16 cellular contexts compared by ENCODE assay signal in the genomic region with DNA sequence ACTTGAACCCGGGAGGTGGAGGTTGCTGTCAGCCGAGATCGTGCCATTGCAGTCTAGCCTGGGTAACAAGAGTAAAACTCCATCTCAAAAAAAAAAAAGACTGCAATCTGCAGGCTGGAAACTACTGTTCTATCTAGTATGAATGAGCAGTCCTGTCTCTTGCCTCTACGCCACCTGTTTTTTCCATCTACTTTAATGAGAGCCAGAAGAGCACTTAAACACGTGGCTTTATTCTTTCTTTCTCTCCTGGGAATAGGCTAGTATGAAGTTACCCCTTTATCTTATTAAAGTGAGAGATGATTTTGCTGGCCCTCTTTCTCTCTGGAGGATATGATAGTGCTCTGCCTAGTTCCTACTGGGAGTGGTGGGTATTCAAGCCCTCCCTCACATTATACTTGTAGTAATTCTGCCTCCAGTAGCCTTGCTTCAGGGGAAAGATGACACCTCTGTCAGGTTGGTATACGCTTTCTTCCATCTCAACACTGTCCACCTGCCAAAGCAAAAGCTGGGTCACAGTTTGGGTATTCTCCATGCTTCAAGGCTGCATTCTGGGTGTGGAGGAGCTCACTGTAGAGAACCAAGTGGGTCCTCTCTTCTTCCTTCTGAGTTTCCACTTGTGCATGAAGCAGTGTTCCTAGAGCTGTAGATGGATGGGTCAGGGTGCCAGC. TPM values are rescaled to one million over a fixed set of nuclear protein-coding genes. Genes with fewer than 3 reads are reported as not detected.
DNase-seq lines count a peak whose midpoint lies in the region; ATAC-seq, FAIRE-seq and TF ChIP-seq lines count a peak whose summit lies in the region.
"Had no signal": no experiment of that assay in that cellular context is flagged by ENCODE, and none has a peak within 500 bp of the region (broad histone marks: within the 10 kb centered on the region; RNA-seq: fewer than 3 reads in every experiment).

No MANE protein-coding gene starts in this region.

- intact Hi-C loops in activated CD8-positive, alpha-beta T cell treated with anti-CD3 and anti-CD28 coated beads for 36 hours (cut with micrococcal nuclease): no loop called here

- H4K5ac ChIP-seq in H1 (ENCODE audit: insufficient read length, low read depth, low read length): no peak overlapping the region

- no peaks in the 10 kb centered on the region for H3K36me3 Mint-ChIP-seq in activated CD8-positive, alpha-beta T cell treated with anti-CD3 and anti-CD28 coated beads, Interleukin-2, amount 10 ng/mL, durations not matched to agents 7 days and 5 days (ENCODE audit: low read depth)
- no peaks in the 10 kb centered on the region for H3K36me3 Mint-ChIP-seq in activated CD8-positive, alpha-beta T cell treated with anti-CD3 and anti-CD28 coated beads for 36 hours (ENCODE audit: low read depth)

- no peaks in the 10 kb centered on the region for H3K27me3 Mint-ChIP-seq in activated CD8-positive, alpha-beta T cell treated with anti-CD3 and anti-CD28 coated beads, Interleukin-2, amount 10 ng/mL, durations not matched to agents 7 days and 5 days (ENCODE audit: low read depth)
- H3K27me3 Mint-ChIP-seq in activated CD8-positive, alpha-beta T cell treated with anti-CD3 and anti-CD28 coated beads for 36 hours: no peaks in the 10 kb centered on the region

- peaks cover 6 to 19% (median 13%) of the 10 kb centered on the region in 4 experiments; a peak in 6 of 7 replicates for H3K4me1 ChIP-seq in H1 (replicated peaks in 1 of 4; ENCODE audit: control insufficient read depth in 3 of 4, insufficient read depth in 4 of 4, low read length in 3 of 4)
- peaks cover 22% of the 10 kb centered on the region for H3K4me1 ChIP-seq in smooth muscle cell (ENCODE audit: low read depth)

- no peak overlapping the region for H4K91ac ChIP-seq in H1 (replicated peaks; ENCODE audit: insufficient read length, low read length)

- peak overlapping the region; percentile 83 for H3K27ac Mint-ChIP-seq in activated CD8-positive, alpha-beta T cell treated with anti-CD3 and anti-CD28 coated beads, Interleukin-2, amount 10 ng/mL, durations not matched to agents 7 days and 5 days
- no peak overlapping the region for H3K27ac Mint-ChIP-seq in activated CD8-positive, alpha-beta T cell treated with anti-CD3 and anti-CD28 coated beads for 36 hours

- WGBS in H1 (ENCODE audit: extremely low coverage in 1 of 2, insufficient coverage in 1 of 2, insufficient read length in 1 of 2, insufficient replicate concordance in 2 of 2, low coverage in 1 of 2, low lambda C conversion rate in 2 of 2, missing lambda C conversion rate in 1 of 2), 2 experiments: 91% methylated on average over 6 of the region's 6 CpGs; no CpG with 5 or more reads in 1 of the 2 experiments
- 93% methylated on average over 6 of the region's 6 CpGs for WGBS in smooth muscle cell (ENCODE audit: low lambda C conversion rate)

- no peak overlapping the region for H2BK15ac ChIP-seq in H1 (ENCODE audit: low read length)

- no peaks in the 10 kb centered on the region for H3K9me3 Mint-ChIP-seq in activated CD8-positive, alpha-beta T cell treated with anti-CD3 and anti-CD28 coated beads, Interleukin-2, amount 10 ng/mL, durations not matched to agents 7 days and 5 days (ENCODE audit: insufficient read depth)
- no peaks in the 10 kb centered on the region for H3K9me3 Mint-ChIP-seq in activated CD8-positive, alpha-beta T cell treated with anti-CD3 and anti-CD28 coated beads for 36 hours

- H4K20me1 ChIP-seq in H1 (replicated peaks in 1 of 2; ENCODE audit: control insufficient read depth in 1 of 2, insufficient read depth in 2 of 2, low read length in 2 of 2) (no peaks in the 10 kb centered on the region), smooth muscle cell (ENCODE audit: low read depth) (peaks cover 90% of the 10 kb centered on the region)

- CTCF ChIA-PET in activated CD8-positive, alpha-beta T cell treated with anti-CD3 and anti-CD28 coated beads, Interleukin-2, amount 10 ng/mL, durations not matched to agents 7 days and 5 days (lab: Charles Lee): interaction anchor here (1.3 to 10.6 kb wide), 6 partner anchors 9 to 145 kb away, joined by 3 to 82 read pairs (median 16); partner anchors contain the start of gene MAPKBP1
- CTCF ChIA-PET in activated CD8-positive, alpha-beta T cell treated with anti-CD3 and anti-CD28 coated beads for 36 hours (lab: Charles Lee): interaction anchor here (0.9 to 7.8 kb wide), 5 partner anchors 11 to 20 kb away, joined by 3 to 44 read pairs (median 4); partner anchors contain the start of gene MAPKBP1
- CTCF ChIA-PET in H1 (lab: Charles Lee; ENCODE audit: partially characterized antibody): interaction anchor here (0.7 to 6.1 kb wide), 6 partner anchors 14 to 26 kb away, joined by 3 to 60 read pairs (median 7); partner anchors contain the start of gene MAPKBP1

- no peak overlapping the region for H2AK5ac ChIP-seq in H1 (ENCODE audit: low read depth, low read length)

- H3K27me3 ChIP-seq in H1 (replicated peaks in 1 of 4; ENCODE audit: control insufficient read depth in 3 of 4, extremely low read depth in 1 of 4, insufficient read depth in 3 of 4, low read length in 3 of 4) (no peaks in the 10 kb centered on the region), smooth muscle cell (ENCODE audit: low read depth) (no peaks in the 10 kb centered on the region)
- H3K27me3 ChIP-seq: dorsolateral prefrontal cortex, foreskin keratinocyte had no signal

- H4K8ac ChIP-seq in H1 (ENCODE audit: extremely low read depth, insufficient read depth, low read length): no peak overlapping the region

- no peak for TF ChIP-seq CTCF in activated CD8-positive, alpha-beta T cell treated with anti-CD3 and anti-CD28 coated beads for 36 hours (IDR thresholded peaks at IDR 0.05)
- TF ChIP-seq CTCF in H1 (IDR thresholded peaks at IDR 0.05; ENCODE audit: control extremely low read depth in 1 of 3, insufficient read depth in 1 of 3, low read depth in 1 of 3, low read length in 3 of 3) (no peak), smooth muscle cell (IDR thresholded peaks at IDR 0.05; ENCODE audit: borderline replicate concordance, insufficient read depth, poor library complexity, severe bottlenecking) (no peak)

- no peak for DNase-seq in activated CD8-positive, alpha-beta T cell treated with anti-CD3 and anti-CD28 coated beads, Interleukin-2, amount 10 ng/mL, durations not matched to agents 7 days and 5 days
- no peak for DNase-seq in activated CD8-positive, alpha-beta T cell treated with anti-CD3 and anti-CD28 coated beads for 36 hours
- peak; percentile 94 for DNase-seq in NCI-H2171 treated with DMSO at 0.1 percent for 48 hours (lab: John Stamatoyannopoulos, UW)
- DNase-seq in H1 (ENCODE audit: low read depth in 1 of 2, low spot score in 2 of 2): no peak
- DNase-seq in smooth muscle cell (lab: John Stamatoyannopoulos, UW; ENCODE audit: unreplicated experiment): no peak
- no peak for DNase-seq in urothelium cell line (ENCODE audit: low spot score)
- DNase-seq: dorsolateral prefrontal cortex, foreskin keratinocyte, NCI-H1048, small intestine, T-helper 9 cell had no signal

- FAIRE-seq in H1 (lab: Jason Lieb, UNC) (no peak), urothelium cell line (lab: Jason Lieb, UNC) (no peak)
- FAIRE-seq: GM12892, GM19239, H54, small intestine had no signal

- TF ChIP-seq EP300 in H1 (IDR thresholded peaks at IDR 0.05; ENCODE audit: borderline replicate concordance in 1 of 2, low read depth in 2 of 2, low read length in 2 of 2): no peak

- H2AFZ ChIP-seq in H1 (ENCODE audit: low read length) (no peak overlapping the region), smooth muscle cell (ENCODE audit: low read depth) (no peak overlapping the region)

- no peak for TF ChIP-seq RAD21 in H1 (IDR thresholded peaks at IDR 0.05 in 1 of 2, conservative IDR thresholded peaks at IDR 0.05 in 1 of 2; ENCODE audit: low read depth in 2 of 2, low read length in 2 of 2)

- H3K4ac ChIP-seq in H1 (replicated peaks; ENCODE audit: insufficient read length, low read depth, low read length): no peak overlapping the region

- H3K36me3 ChIP-seq in H1 (ENCODE audit: control insufficient read depth in 2 of 4, insufficient read depth in 4 of 4, low read length in 3 of 4): no peaks in the 10 kb centered on the region
- H3K36me3 ChIP-seq in smooth muscle cell (ENCODE audit: low read depth): no peaks in the 10 kb centered on the region

- no peaks in the 10 kb centered on the region for H3K23me2 ChIP-seq in H1 (ENCODE audit: low read depth, low read length)

- no peak for ATAC-seq in activated CD8-positive, alpha-beta T cell treated with anti-CD3 and anti-CD28 coated beads, Interleukin-2, amount 10 ng/mL, durations not matched to agents 7 days and 5 days
- ATAC-seq in activated CD8-positive, alpha-beta T cell treated with anti-CD3 and anti-CD28 coated beads for 36 hours: no peak
- no peak for ATAC-seq in GM21737 (IDR thresholded peaks at IDR 0.05; ENCODE audit: unreplicated experiment)

- peak overlapping the region; percentile 27; the same call in 1 of the 2 replicates for H2BK12ac ChIP-seq in H1 (ENCODE audit: low read depth, low read length)

- H3K4me1 Mint-ChIP-seq in activated CD8-positive, alpha-beta T cell treated with anti-CD3 and anti-CD28 coated beads, Interleukin-2, amount 10 ng/mL, durations not matched to agents 7 days and 5 days (ENCODE audit: low read depth): peaks cover 64% of the 10 kb centered on the region
- H3K4me1 Mint-ChIP-seq in activated CD8-positive, alpha-beta T cell treated with anti-CD3 and anti-CD28 coated beads for 36 hours (ENCODE audit: low read depth): peaks cover 46% of the 10 kb centered on the region

- H3K9me3 ChIP-seq in H1 (ENCODE audit: insufficient read depth in 2 of 2, low read depth in 1 of 2, low read length in 1 of 2): no peaks in the 10 kb centered on the region
- no peaks in the 10 kb centered on the region for H3K9me3 ChIP-seq in smooth muscle cell (replicated peaks; ENCODE audit: low read depth)

- H3F3A ChIP-seq in smooth muscle cell (ENCODE audit: low read depth): no peaks in the 10 kb centered on the region

- H3K4me3 ChIP-seq in H1 (ENCODE audit: extremely low read depth in 1 of 4, insufficient read depth in 2 of 4, low read depth in 3 of 4, low read length in 4 of 4): no peak overlapping the region
- no peak overlapping the region for H3K4me3 ChIP-seq in skin epidermis
- no peak overlapping the region for H3K4me3 ChIP-seq in smooth muscle cell
- H3K4me3 ChIP-seq: dorsolateral prefrontal cortex had no signal

- no peak overlapping the region for H3K4me2 ChIP-seq in H1 (ENCODE audit: insufficient read depth in 1 of 2, low read depth in 2 of 2, low read length in 2 of 2)
- H3K4me2 ChIP-seq in smooth muscle cell: no peak overlapping the region

- no peaks in the 10 kb centered on the region for H3K79me1 ChIP-seq in H1 (ENCODE audit: low read depth, low read length)

- H3K23ac ChIP-seq in H1 (ENCODE audit: insufficient read length): no peak overlapping the region

- H3K27ac ChIP-seq in H1 (ENCODE audit: low read depth, low read length): no peak overlapping the region
- peak overlapping the region in 11 of 21 experiments; percentile 23 to 75 (median 52) for H3K27ac ChIP-seq in skin epidermis
- no peak overlapping the region for H3K27ac ChIP-seq in smooth muscle cell (ENCODE audit: low read depth)

- H3K18ac ChIP-seq in H1 (ENCODE audit: extremely low read depth, low read length): no peak overlapping the region

- H2BK120ac ChIP-seq in H1 (replicated peaks; ENCODE audit: low read depth, low read length): no peak overlapping the region

- H3K9ac ChIP-seq in H1 (replicated peaks in 1 of 4; ENCODE audit: extremely low read depth in 1 of 4, low read depth in 3 of 4, low read length in 3 of 4) (no peak overlapping the region), smooth muscle cell (ENCODE audit: low read depth) (no peak overlapping the region)

- no peak overlapping the region for H3K4me3 Mint-ChIP-seq in activated CD8-positive, alpha-beta T cell treated with anti-CD3 and anti-CD28 coated beads, Interleukin-2, amount 10 ng/mL, durations not matched to agents 7 days and 5 days
- no peak overlapping the region for H3K4me3 Mint-ChIP-seq in activated CD8-positive, alpha-beta T cell treated with anti-CD3 and anti-CD28 coated beads for 36 hours

- no peak for TF ChIP-seq POLR2A in H1 (IDR thresholded peaks at IDR 0.05; ENCODE audit: control extremely low read depth in 1 of 2, low read depth in 2 of 2, low read length in 2 of 2)

- no peak overlapping the region for H3K14ac ChIP-seq in H1 (ENCODE audit: insufficient read length)

- no peak overlapping the region for H3K56ac ChIP-seq in H1 (replicated peaks; ENCODE audit: insufficient read length, low read depth, low read length)

- H2BK20ac ChIP-seq in H1 (ENCODE audit: low read length): no peak overlapping the region

- H3K79me2 ChIP-seq in H1 (ENCODE audit: control insufficient read depth in 1 of 2, insufficient read depth in 2 of 2, low read length in 2 of 2) (no peaks in the 10 kb centered on the region; a peak in 1 of 4 replicates), smooth muscle cell (ENCODE audit: low read depth) (peaks cover 11% of the 10 kb centered on the region)

- H2BK5ac ChIP-seq in H1 (ENCODE audit: low read depth, low read length): no peak overlapping the region

- POLR2A ChIA-PET in activated CD8-positive, alpha-beta T cell treated with anti-CD3 and anti-CD28 coated beads, Interleukin-2, amount 10 ng/mL, durations not matched to agents 7 days and 5 days (lab: Charles Lee): no interaction called here
- POLR2A ChIA-PET in activated CD8-positive, alpha-beta T cell treated with anti-CD3 and anti-CD28 coated beads for 36 hours (lab: Charles Lee): interaction anchor here (1.1 to 1.7 kb wide), 2 partner anchors 13 to 17 kb away, joined by 6 read pairs; partner anchors contain the start of gene MAPKBP1
- POLR2A ChIA-PET in H1 (lab: Charles Lee; ENCODE audit: partially characterized antibody): interaction anchor here (0.8 to 5.1 kb wide), 2 partner anchors 11 to 18 kb away, joined by 3 to 24 read pairs; partner anchors contain the start of gene MAPKBP1

RNA-seq across cellular contexts. Expression of gene MAPKBP1, which starts 17.8 kb away (rescaled TPM):
- total RNA-seq in activated CD8-positive, alpha-beta T cell treated with anti-CD3 and anti-CD28 coated beads, Interleukin-2, amount 10 ng/mL, durations not matched to agents 7 days and 5 days: 10 to 100 TPM; 30.4 to 30.9 TPM
- 10 to 100 TPM; 16.6 to 17.2 TPM for total RNA-seq in activated CD8-positive, alpha-beta T cell treated with anti-CD3 and anti-CD28 coated beads for 36 hours
- total RNA-seq in H1 (2021; fragmentation: NEBNext Ultra II Directional; extraction: Animal tissue kit (Norgen Biotek cat#: 25700)): 10.9 and 11.3 TPM in 2 replicates
- polyA plus RNA-seq in H1 (2011; rRNA removed) (4.3 and 4.5 TPM in 2 replicates), smooth muscle cell (6.6 and 9.3 TPM in 2 replicates)
- 4.2 TPM for polyA plus RNA-seq in H1 (2011; cell fraction: cytosol; rRNA removed)
- 28.6 TPM for polyA plus RNA-seq in H1 (2011; cell fraction: nucleus; rRNA removed)
- 9.8 to 11.6 TPM (median 10.2 TPM) in 4 replicates for polyA plus RNA-seq in H1 (2012, experiment 1 of 2)
- polyA plus RNA-seq in H1 (2012, experiment 2 of 2): 5.2 TPM
- polyA plus RNA-seq in H1 (2013, experiment 1 of 2): 3.7 TPM
- polyA plus RNA-seq in H1 (2013, experiment 2 of 2): 3.4 TPM
- polyA minus RNA-seq in H1 (2011; rRNA and poly(A)+ RNA removed): 12.4 and 24.5 TPM in 2 replicates
- polyA minus RNA-seq in H1 (2011; cell fraction: cytosol; rRNA and poly(A)+ RNA removed): 6.2 TPM
- 36.4 TPM for polyA minus RNA-seq in H1 (2011; cell fraction: nucleus; rRNA and poly(A)+ RNA removed)
- total RNA-seq in smooth muscle cell: 9.0 and 10.7 TPM in 2 replicates

RNA-seq across cellular contexts. Expression of gene JMJD7, which starts 35.8 kb away (rescaled TPM):
- total RNA-seq in activated CD8-positive, alpha-beta T cell treated with anti-CD3 and anti-CD28 coated beads, Interleukin-2, amount 10 ng/mL, durations not matched to agents 7 days and 5 days: 10 to 100 TPM; 19.5 to 22.8 TPM
- 10 to 100 TPM in 1 of 2 experiments, 1 to 10 TPM in 1; 8.2 to 13.2 TPM for total RNA-seq in activated CD8-positive, alpha-beta T cell treated with anti-CD3 and anti-CD28 coated beads for 36 hours
- 14.7 and 15.0 TPM in 2 replicates for total RNA-seq in H1 (2021; fragmentation: NEBNext Ultra II Directional; extraction: Animal tissue kit (Norgen Biotek cat#: 25700))
- polyA plus RNA-seq in H1 (2011; rRNA removed) (20.0 and 21.2 TPM in 2 replicates), smooth muscle cell (3.3 and 7.8 TPM in 2 replicates)
- 17.1 TPM for polyA plus RNA-seq in H1 (2011; cell fraction: cytosol; rRNA removed)
- 28.8 TPM for polyA plus RNA-seq in H1 (2011; cell fraction: nucleus; rRNA removed)
- polyA plus RNA-seq in H1 (2012, experiment 1 of 2): 11.7 to 16.4 TPM (median 15.2 TPM) in 4 replicates
- polyA plus RNA-seq in H1 (2012, experiment 2 of 2): 15.2 TPM
- polyA plus RNA-seq in H1 (2013, experiment 1 of 2): 7.5 TPM
- polyA plus RNA-seq in H1 (2013, experiment 2 of 2): 8.5 TPM
- 4.8 and 5.2 TPM in 2 replicates for polyA minus RNA-seq in H1 (2011; rRNA and poly(A)+ RNA removed)
- 10.6 TPM for polyA minus RNA-seq in H1 (2011; cell fraction: cytosol; rRNA and poly(A)+ RNA removed)
- polyA minus RNA-seq in H1 (2011; cell fraction: nucleus; rRNA and poly(A)+ RNA removed): 6.7 TPM
- 5.0 TPM in 1 of 2 replicates, not detected in the other for total RNA-seq in smooth muscle cell

RNA-seq across cellular contexts. Expression of gene PLA2G4B, which starts 46.5 kb away (rescaled TPM):
- 10 to 100 TPM in 1 of 2 experiments, 1 to 10 TPM in 1; 8.9 to 13.1 TPM for total RNA-seq in activated CD8-positive, alpha-beta T cell treated with anti-CD3 and anti-CD28 coated beads, Interleukin-2, amount 10 ng/mL, durations not matched to agents 7 days and 5 days
- total RNA-seq in activated CD8-positive, alpha-beta T cell treated with anti-CD3 and anti-CD28 coated beads for 36 hours: 1 to 10 TPM; 4.2 to 4.8 TPM
- total RNA-seq in H1 (2021; fragmentation: NEBNext Ultra II Directional; extraction: Animal tissue kit (Norgen Biotek cat#: 25700)): 4.2 and 8.0 TPM in 2 replicates
- 9.2 TPM in 2 replicates for polyA plus RNA-seq in H1 (2011; rRNA removed)
- 8.0 TPM for polyA plus RNA-seq in H1 (2011; cell fraction: cytosol; rRNA removed)
- polyA plus RNA-seq in H1 (2011; cell fraction: nucleus; rRNA removed): 49.3 TPM
- polyA plus RNA-seq in H1 (2012, experiment 1 of 2): 2.8 to 7.8 TPM (median 6.9 TPM) in 4 replicates
- 4.2 TPM for polyA plus RNA-seq in H1 (2012, experiment 2 of 2)
- 10.3 TPM for polyA plus RNA-seq in H1 (2013, experiment 1 of 2)
- 6.5 TPM for polyA plus RNA-seq in H1 (2013, experiment 2 of 2)
- 1.5 and 2.0 TPM in 2 replicates for polyA minus RNA-seq in H1 (2011; rRNA and poly(A)+ RNA removed)
- 3.1 TPM for polyA minus RNA-seq in H1 (2011; cell fraction: cytosol; rRNA and poly(A)+ RNA removed)
- 7.5 TPM for polyA minus RNA-seq in H1 (2011; cell fraction: nucleus; rRNA and poly(A)+ RNA removed)
- 0.85 and 4.2 TPM in 2 replicates for total RNA-seq in smooth muscle cell
- polyA plus RNA-seq in smooth muscle cell: 2.2 and 9.5 TPM in 2 replicates

Comparison
In these comparisons a context has a peak if more than half of its experiments do, and no peak if none do; other contexts are left out.
1. H3K27ac ChIP-seq: peak in skin epidermis (11 of 21); none in H1 (single experiment) and smooth muscle cell (single experiment).